22 cellular contexts compared by ENCODE assay signal in genomic region chr14:61736751-61737150, GRCh38. TPM values are rescaled to one million over a fixed set of nuclear protein-coding genes. Genes with fewer than 3 reads are reported as not detected.
DNase-seq lines count a peak whose midpoint lies in the region; ATAC-seq and TF ChIP-seq lines count a peak whose summit lies in the region.
"Had no signal": no experiment of that assay in that cellular context is flagged by ENCODE, and none has a peak within 500 bp of the region (broad histone marks: within the 10 kb centered on the region; RNA-seq: fewer than 3 reads in every experiment).

No MANE protein-coding gene starts in this region.

- H3K9me3 Mint-ChIP-seq in activated naive CD8-positive, alpha-beta T cell treated with anti-CD3 and anti-CD28 coated beads, Interleukin-2, amount 10 ng/mL, durations not matched to agents 7 days and 5 days = no peaks in the 10 kb centered on the region
- H3K9me3 Mint-ChIP-seq in activated naive CD8-positive, alpha-beta T cell treated with anti-CD3 and anti-CD28 coated beads for 36 hours = no peaks in the 10 kb centered on the region
- H3K9me3 Mint-ChIP-seq in activated T-helper 2 cell treated with anti-CD3 and anti-CD28 coated beads, Interferon-gamma antibody, Interleukin-2, Interleukin-4, amounts not matched to agents 10 μg/mL and 5 μg/mL and 100 μg/mL, durations not matched to agents 14 hours and 24 hours and 36 hours = no peaks in the 10 kb centered on the region
- H3K9me3 Mint-ChIP-seq in stimulated activated naive B cell treated with anti-CD40 and anti-IgM and Interleukin-4, amounts not matched to agents 10 μg/mL and 1 μg/mL and 100 μg/mL, for 72 hours = no peaks in the 10 kb centered on the region
- H3K9me3 Mint-ChIP-seq: mesothelial cell of epicardium, neural progenitor cell had no signal

- no peak for TF ChIP-seq POLR2A in vagina (IDR thresholded peaks at IDR 0.05)

- H3K9me3 ChIP-seq in vagina = no peaks in the 10 kb centered on the region
- H3K9me3 ChIP-seq: Caco-2, colonic mucosa, stomach, uterus had no signal

- H3K4me3 ChIP-seq in vagina = no peak overlapping the region
- H3K4me3 ChIP-seq: colonic mucosa, neural progenitor cell, stomach, uterus had no signal

- H3K36me3 ChIP-seq in vagina = peaks cover 11 to 82% of the 10 kb centered on the region in 2 donors
- H3K36me3 ChIP-seq: uterus had no signal

- peaks cover 18% of the 10 kb centered on the region for H3K4me1 Mint-ChIP-seq in activated naive CD8-positive, alpha-beta T cell treated with anti-CD3 and anti-CD28 coated beads, Interleukin-2, amount 10 ng/mL, durations not matched to agents 7 days and 5 days
- peaks cover 14% of the 10 kb centered on the region for H3K4me1 Mint-ChIP-seq in activated naive CD8-positive, alpha-beta T cell treated with anti-CD3 and anti-CD28 coated beads for 36 hours
- peaks cover 25% of the 10 kb centered on the region for H3K4me1 Mint-ChIP-seq in activated T-helper 2 cell treated with anti-CD3 and anti-CD28 coated beads, Interferon-gamma antibody, Interleukin-2, Interleukin-4, amounts not matched to agents 10 μg/mL and 5 μg/mL and 100 μg/mL, durations not matched to agents 14 hours and 24 hours and 36 hours (ENCODE audit: low read depth)
- H3K4me1 Mint-ChIP-seq in stimulated activated naive B cell treated with anti-CD40 and anti-IgM and Interleukin-4, amounts not matched to agents 10 μg/mL and 1 μg/mL and 100 μg/mL, for 72 hours = peaks cover 0 to 4% of the 10 kb centered on the region in 2 donors
- H3K4me1 Mint-ChIP-seq: mesothelial cell of epicardium, neural progenitor cell had no signal

- no peak overlapping the region for H3K4me3 Mint-ChIP-seq in activated naive CD8-positive, alpha-beta T cell treated with anti-CD3 and anti-CD28 coated beads, Interleukin-2, amount 10 ng/mL, durations not matched to agents 7 days and 5 days
- no peak overlapping the region for H3K4me3 Mint-ChIP-seq in activated naive CD8-positive, alpha-beta T cell treated with anti-CD3 and anti-CD28 coated beads for 36 hours
- H3K4me3 Mint-ChIP-seq in activated T-helper 2 cell treated with anti-CD3 and anti-CD28 coated beads, Interferon-gamma antibody, Interleukin-2, Interleukin-4, amounts not matched to agents 10 μg/mL and 5 μg/mL and 100 μg/mL, durations not matched to agents 14 hours and 24 hours and 36 hours (ENCODE audit: low read depth) = no peak overlapping the region
- H3K4me3 Mint-ChIP-seq in stimulated activated naive B cell treated with anti-CD40 and anti-IgM and Interleukin-4, amounts not matched to agents 10 μg/mL and 1 μg/mL and 100 μg/mL, for 72 hours = no peak overlapping the region
- H3K4me3 Mint-ChIP-seq: mesothelial cell of epicardium, neural progenitor cell had no signal

- no peak overlapping the region for H3K27ac ChIP-seq in vagina
- H3K27ac ChIP-seq: colonic mucosa, neural progenitor cell, stomach, uterus had no signal

- no peaks in the 10 kb centered on the region for H3K27me3 Mint-ChIP-seq in activated naive CD8-positive, alpha-beta T cell treated with anti-CD3 and anti-CD28 coated beads, Interleukin-2, amount 10 ng/mL, durations not matched to agents 7 days and 5 days
- H3K27me3 Mint-ChIP-seq in activated naive CD8-positive, alpha-beta T cell treated with anti-CD3 and anti-CD28 coated beads for 36 hours = no peaks in the 10 kb centered on the region
- H3K27me3 Mint-ChIP-seq in activated T-helper 2 cell treated with anti-CD3 and anti-CD28 coated beads, Interferon-gamma antibody, Interleukin-2, Interleukin-4, amounts not matched to agents 10 μg/mL and 5 μg/mL and 100 μg/mL, durations not matched to agents 14 hours and 24 hours and 36 hours (ENCODE audit: low read depth) = no peaks in the 10 kb centered on the region
- no peaks in the 10 kb centered on the region for H3K27me3 Mint-ChIP-seq in stimulated activated naive B cell treated with anti-CD40 and anti-IgM and Interleukin-4, amounts not matched to agents 10 μg/mL and 1 μg/mL and 100 μg/mL, for 72 hours

- POLR2A ChIA-PET in activated naive CD8-positive, alpha-beta T cell treated with anti-CD3 and anti-CD28 coated beads, Interleukin-2, amount 10 ng/mL, durations not matched to agents 7 days and 5 days (lab: Charles Lee) = no interaction called here

- intact Hi-C loops in activated T-helper 2 cell treated with anti-CD3 and anti-CD28 coated beads, Interferon-gamma antibody, Interleukin-2, Interleukin-4, amounts not matched to agents 10 μg/mL and 5 μg/mL and 100 μg/mL, durations not matched to agents 14 hours and 24 hours and 36 hours (cut with micrococcal nuclease) = no loop called here
- intact Hi-C loops in vagina (cut with DNase I) = no loop called here

- H3K36me3 Mint-ChIP-seq in activated naive CD8-positive, alpha-beta T cell treated with anti-CD3 and anti-CD28 coated beads, Interleukin-2, amount 10 ng/mL, durations not matched to agents 7 days and 5 days = peaks cover 44% of the 10 kb centered on the region
- peaks cover 52% of the 10 kb centered on the region for H3K36me3 Mint-ChIP-seq in activated naive CD8-positive, alpha-beta T cell treated with anti-CD3 and anti-CD28 coated beads for 36 hours
- peaks cover 81% of the 10 kb centered on the region for H3K36me3 Mint-ChIP-seq in activated T-helper 2 cell treated with anti-CD3 and anti-CD28 coated beads, Interferon-gamma antibody, Interleukin-2, Interleukin-4, amounts not matched to agents 10 μg/mL and 5 μg/mL and 100 μg/mL, durations not matched to agents 14 hours and 24 hours and 36 hours (ENCODE audit: low read depth)
- H3K36me3 Mint-ChIP-seq in stimulated activated naive B cell treated with anti-CD40 and anti-IgM and Interleukin-4, amounts not matched to agents 10 μg/mL and 1 μg/mL and 100 μg/mL, for 72 hours = peaks cover 28 to 39% of the 10 kb centered on the region in 2 donors

- H3K27ac Mint-ChIP-seq in activated naive CD8-positive, alpha-beta T cell treated with anti-CD3 and anti-CD28 coated beads, Interleukin-2, amount 10 ng/mL, durations not matched to agents 7 days and 5 days = peak overlapping the region; percentile 54
- H3K27ac Mint-ChIP-seq in activated naive CD8-positive, alpha-beta T cell treated with anti-CD3 and anti-CD28 coated beads for 36 hours = no peak overlapping the region
- peak overlapping the region; percentile 80 for H3K27ac Mint-ChIP-seq in activated T-helper 2 cell treated with anti-CD3 and anti-CD28 coated beads, Interferon-gamma antibody, Interleukin-2, Interleukin-4, amounts not matched to agents 10 μg/mL and 5 μg/mL and 100 μg/mL, durations not matched to agents 14 hours and 24 hours and 36 hours
- H3K27ac Mint-ChIP-seq in stimulated activated naive B cell treated with anti-CD40 and anti-IgM and Interleukin-4, amounts not matched to agents 10 μg/mL and 1 μg/mL and 100 μg/mL, for 72 hours = peak overlapping the region; percentile 44
- H3K27ac Mint-ChIP-seq: neural progenitor cell had no signal

- no peaks in the 10 kb centered on the region for H3K27me3 ChIP-seq in vagina
- H3K27me3 ChIP-seq: colonic mucosa, neural progenitor cell, stomach, uterus had no signal

- no peak for ATAC-seq in activated naive CD8-positive, alpha-beta T cell treated with anti-CD3 and anti-CD28 coated beads, Interleukin-2, amount 10 ng/mL, durations not matched to agents 7 days and 5 days (ENCODE audit: low read depth)
- no peak for ATAC-seq in stimulated activated naive B cell treated with anti-CD40 and anti-IgM and Interleukin-4, amounts not matched to agents 10 μg/mL and 1 μg/mL and 100 μg/mL, for 72 hours (replicated peaks)
- ATAC-seq in GM21360 (IDR thresholded peaks at IDR 0.05; ENCODE audit: unreplicated experiment) = no peak
- ATAC-seq: HepG2 had no signal

- no peak for TF ChIP-seq CTCF in vagina (IDR thresholded peaks at IDR 0.05)

- DNase-seq in activated naive CD8-positive, alpha-beta T cell treated with anti-CD3 and anti-CD28 coated beads, Interleukin-2, amount 10 ng/mL, durations not matched to agents 7 days and 5 days = no peak
- DNase-seq in activated naive CD8-positive, alpha-beta T cell treated with anti-CD3 and anti-CD28 coated beads for 36 hours = no peak
- DNase-seq in LHCN-M2 (ENCODE audit: low read depth) = peak; percentile 44
- no peak for DNase-seq in activated T-helper 2 cell treated with anti-CD3 and anti-CD28 coated beads, Interferon-gamma antibody, Interleukin-2, Interleukin-4, amounts not matched to agents 10 μg/mL and 5 μg/mL and 100 μg/mL, durations not matched to agents 14 hours and 24 hours and 36 hours (ENCODE audit: low spot score)
- no peak for DNase-seq in stimulated activated naive B cell treated with anti-CD40 and anti-IgM and Interleukin-4, amounts not matched to agents 10 μg/mL and 1 μg/mL and 100 μg/mL, for 72 hours
- no peak for DNase-seq in NCI-H2227 (lab: John Stamatoyannopoulos, UW; ENCODE audit: unreplicated experiment)
- no peak for DNase-seq in vagina (ENCODE audit: extremely low spot score in 2 of 2)
- DNase-seq: activated CD4-positive, alpha-beta T cell treated with anti-CD3 and anti-CD28 coated beads for 48 hours; anterior cingulate cortex; Caco-2; colonic mucosa; GDM1; hypothalamus; NCI-H2029; NCI-H446 treated with DMSO at 0.1 percent for 48 hours; Right ventricle myocardium superior; stomach; uterus had no signal

- no peaks in the 10 kb centered on the region for H3K4me1 ChIP-seq in vagina
- H3K4me1 ChIP-seq: colonic mucosa, neural progenitor cell, stomach, uterus had no signal

RNA-seq across cellular contexts. Expression of gene SNAPC1, which starts 25.5 kb away (rescaled TPM):
- 1 to 10 TPM; 5.1 to 5.5 TPM for total RNA-seq in activated naive CD8-positive, alpha-beta T cell treated with anti-CD3 and anti-CD28 coated beads, Interleukin-2, amount 10 ng/mL, durations not matched to agents 7 days and 5 days
- 10 to 100 TPM in 1 of 2 experiments, 1 to 10 TPM in 1; 9.2 to 10.2 TPM for total RNA-seq in activated naive CD8-positive, alpha-beta T cell treated with anti-CD3 and anti-CD28 coated beads for 36 hours
- total RNA-seq in LHCN-M2 (2014; rRNA removed) (37.9 and 38.6 TPM in 2 replicates), vagina (6.6 TPM)
- 12.4 TPM for polyA plus RNA-seq in LHCN-M2 (2012)
- 10.2 and 10.5 TPM in 2 replicates for total RNA-seq in activated T-helper 2 cell treated with anti-CD3 and anti-CD28 coated beads, Interferon-gamma antibody, Interleukin-2, Interleukin-4, amounts not matched to agents 10 μg/mL and 5 μg/mL and 100 μg/mL, durations not matched to agents 14 hours and 24 hours and 36 hours

RNA-seq across cellular contexts. Expression of gene HIF1A, which starts 41.4 kb away (rescaled TPM):
- 100 to 1,000 TPM; 119 to 128 TPM for total RNA-seq in activated naive CD8-positive, alpha-beta T cell treated with anti-CD3 and anti-CD28 coated beads, Interleukin-2, amount 10 ng/mL, durations not matched to agents 7 days and 5 days
- 100 to 1,000 TPM; 157 to 158 TPM for total RNA-seq in activated naive CD8-positive, alpha-beta T cell treated with anti-CD3 and anti-CD28 coated beads for 36 hours
- 918 and 1,000 TPM in 2 replicates for total RNA-seq in LHCN-M2 (2014; rRNA removed)
- 299 TPM for polyA plus RNA-seq in LHCN-M2 (2012)
- 131 and 138 TPM in 2 replicates for total RNA-seq in activated T-helper 2 cell treated with anti-CD3 and anti-CD28 coated beads, Interferon-gamma antibody, Interleukin-2, Interleukin-4, amounts not matched to agents 10 μg/mL and 5 μg/mL and 100 μg/mL, durations not matched to agents 14 hours and 24 hours and 36 hours
- 140 TPM for total RNA-seq in vagina
